12 cellular contexts compared by ENCODE assay signal in the genomic region with DNA sequence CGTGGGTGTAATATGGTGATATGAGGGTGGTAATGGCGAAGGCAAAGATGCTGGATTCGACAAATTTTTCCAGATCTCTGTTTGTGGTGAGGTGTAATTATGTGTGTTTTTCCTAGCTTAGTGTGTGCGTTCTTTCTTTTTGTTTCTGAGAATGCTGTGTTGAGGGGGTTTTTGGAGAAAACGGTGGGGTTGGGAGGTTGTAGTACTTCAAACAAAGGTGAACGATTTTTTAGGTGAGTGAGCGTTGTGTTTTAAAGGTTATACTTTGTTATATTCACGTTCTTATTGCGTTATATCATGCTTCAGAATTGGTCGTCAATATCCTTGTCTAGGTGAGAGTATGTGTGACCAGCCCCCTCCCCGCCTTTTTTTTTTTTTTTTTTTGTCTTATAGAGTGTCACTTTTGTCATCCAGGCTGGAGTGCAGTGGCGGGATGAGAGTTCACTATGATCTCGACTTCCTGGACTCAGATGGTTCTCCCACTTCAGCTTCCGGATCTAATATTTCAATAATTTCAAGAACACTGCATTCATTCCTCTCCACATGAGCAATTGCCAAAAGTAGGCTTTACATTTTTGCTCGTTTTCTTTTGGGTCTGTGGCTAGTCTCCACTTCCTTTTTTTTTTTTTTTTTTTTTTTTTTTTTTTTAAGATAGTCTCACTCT.
"Had no signal": no experiment of that assay in that cellular context is flagged by ENCODE, and none has a peak within 500 bp of the region (broad histone marks: within the 10 kb centered on the region; RNA-seq: fewer than 3 reads in every experiment).

No MANE protein-coding gene starts in this region.

- H3K36me3 ChIP-seq: brain microvascular endothelial cell, gastroesophageal sphincter, heart left ventricle, left ventricle myocardium inferior, vagina had no signal

- H3K9me3 ChIP-seq: gastroesophageal sphincter, vagina had no signal

- H3K4me1 ChIP-seq: gastroesophageal sphincter, left ventricle myocardium inferior, vagina had no signal

- DNase-seq: anterior cingulate cortex; brain microvascular endothelial cell; heart left ventricle; kidney glomerular epithelial cell; left ventricle myocardium inferior; stimulated activated CD4-positive, alpha-beta T cell treated with anti-CD3 and anti-CD28 coated beads, Interleukin-12 subunit alpha, Interleukin-12 subunit beta, amount 100 ng/mL, for 4 hours; stimulated activated naive CD4-positive, alpha-beta T cell treated with Interleukin-2 at 50 U/mL for 16 hours; T-helper 9 cell had no signal

- H3K4me3 ChIP-seq: coronary artery, gastroesophageal sphincter, heart left ventricle, left ventricle myocardium inferior, vagina had no signal

- ATAC-seq: activated CD8-positive, alpha-beta T cell treated with anti-CD3 and anti-CD28 coated beads, Interleukin-2, amount 10 ng/mL, durations not matched to agents 7 days and 5 days; gastroesophageal sphincter; heart left ventricle had no signal

- H3K27ac ChIP-seq: brain microvascular endothelial cell, gastroesophageal sphincter, left ventricle myocardium inferior, vagina had no signal

- H3K27me3 ChIP-seq: brain microvascular endothelial cell, gastroesophageal sphincter, heart left ventricle, vagina had no signal
